In the genomic region with DNA sequence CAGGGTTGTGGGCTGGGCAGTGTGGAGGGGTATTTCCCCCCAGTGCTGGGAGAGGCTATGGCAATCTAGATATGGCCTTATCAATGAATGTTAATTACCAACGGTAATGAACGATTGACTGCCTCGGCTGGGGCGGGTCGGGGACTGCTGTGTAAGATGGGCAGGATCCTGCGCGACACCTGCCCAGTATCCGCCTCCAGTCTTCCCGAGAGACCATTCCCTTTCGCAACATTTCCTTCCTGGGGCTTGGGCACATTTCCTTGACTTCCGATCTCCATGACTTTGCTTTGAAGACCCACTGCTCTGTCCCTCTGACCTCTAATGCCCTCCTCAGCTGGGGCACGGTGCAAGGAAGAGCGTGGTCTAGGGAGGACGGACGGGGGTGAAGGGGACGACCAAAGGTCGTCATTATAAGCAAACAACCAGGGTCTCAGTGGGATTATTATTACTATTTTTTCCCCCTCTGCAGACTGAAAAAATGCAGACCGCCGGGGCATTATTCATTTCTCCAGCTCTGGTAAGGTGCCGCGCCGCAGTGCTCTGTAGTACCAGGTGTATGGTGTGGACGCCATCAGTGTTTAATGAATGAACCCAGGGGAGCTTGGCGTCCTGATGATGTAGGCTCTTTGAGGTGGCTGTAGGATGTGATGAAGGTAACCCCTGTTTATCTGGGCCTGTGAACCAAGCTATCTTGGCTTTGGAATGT, we compare ENCODE assay signal across 8 cellular contexts. TPM values are rescaled to one million over a fixed set of nuclear protein-coding genes. Genes with fewer than 3 reads are reported as not detected.
DNase-seq lines count a peak whose midpoint lies in the region; ATAC-seq and TF ChIP-seq lines count a peak whose summit lies in the region.

No MANE protein-coding gene starts in this region.

- DNase-seq in SK-N-SH (no peak), glutamatergic neuron (no peak), smooth muscle cell (lab: John Stamatoyannopoulos, UW; ENCODE audit: unreplicated experiment) (no peak), NCI-H1417 treated with DMSO at 0.1 percent for 48 hours (lab: John Stamatoyannopoulos, UW) (no peak), HCEC 1CT (no peak), RKO (ENCODE audit: low spot score) (no peak)

- H4K20me1 ChIP-seq in SK-N-SH (ENCODE audit: insufficient read depth) (no peaks in the 10 kb centered on the region), smooth muscle cell (ENCODE audit: low read depth) (no peaks in the 10 kb centered on the region)

- POLR2A ChIA-PET in SK-N-SH (lab: Yijun Ruan, JAX), result interaction anchor here (0.8 to 2.9 kb wide), 6 partner anchors 9 to 61 kb away, joined by 3 to 36 read pairs (median 6); partner anchors contain the start of genes SNF8 and UBE2Z

- H3K79me2 ChIP-seq in SK-N-SH (ENCODE audit: insufficient read depth) (peaks cover 24% of the 10 kb centered on the region), smooth muscle cell (ENCODE audit: low read depth) (peaks cover 24% of the 10 kb centered on the region)

- peaks cover 6% of the 10 kb centered on the region for H3K9me3 Mint-ChIP-seq in glutamatergic neuron (ENCODE audit: unreplicated experiment)

- peak overlapping the region; percentile 75 for H3K9ac ChIP-seq in SK-N-SH
- H3K9ac ChIP-seq in smooth muscle cell (ENCODE audit: low read depth), result peak overlapping the region; percentile 90

- peak overlapping the region; percentile 99 for H3K4me3 Mint-ChIP-seq in glutamatergic neuron (ENCODE audit: unreplicated experiment)

- H3F3A ChIP-seq in SK-N-SH (replicated peaks; ENCODE audit: insufficient read depth) (peaks cover 15% of the 10 kb centered on the region), smooth muscle cell (ENCODE audit: low read depth) (peaks cover 6% of the 10 kb centered on the region)

- H3K4me2 ChIP-seq in SK-N-SH (peak overlapping the region; percentile 88), smooth muscle cell (peak overlapping the region; percentile 97)

- H3K36me3 Mint-ChIP-seq in glutamatergic neuron (ENCODE audit: unreplicated experiment), result no peaks in the 10 kb centered on the region

- H3K27ac Mint-ChIP-seq in glutamatergic neuron (ENCODE audit: unreplicated experiment), result peak overlapping the region; percentile 79

- TF ChIP-seq EP300 in SK-N-SH (IDR thresholded peaks at IDR 0.05; ENCODE audit: borderline replicate concordance in 1 of 2, low read depth in 1 of 2, low read length in 1 of 2), result no peak

- H3K27ac ChIP-seq in SK-N-SH (ENCODE audit: low read depth in 2 of 2, low read length in 1 of 2), result peak overlapping the region; percentile 0 to 3; a peak in 2 of 4 replicates
- H3K27ac ChIP-seq in smooth muscle cell (ENCODE audit: low read depth), result peak overlapping the region; percentile 69

- H2AFZ ChIP-seq in SK-N-SH (ENCODE audit: low read depth), result peak overlapping the region; percentile 29; the same call in 1 of the 2 replicates
- H2AFZ ChIP-seq in smooth muscle cell (ENCODE audit: low read depth), result peak overlapping the region; percentile 45

- no peaks in the 10 kb centered on the region for H3K4me1 Mint-ChIP-seq in glutamatergic neuron (ENCODE audit: low read depth, unreplicated experiment)

- CTCF ChIA-PET in SK-N-SH (lab: Yijun Ruan, JAX), result interaction anchor here (1.1 to 9.0 kb wide), 10 partner anchors 9 to 222 kb away, joined by 3 to 82 read pairs (median 6); partner anchors contain the start of gene UBE2Z

- H3K4me1 ChIP-seq in SK-N-SH (ENCODE audit: control insufficient read depth in 1 of 2, insufficient read depth in 2 of 2, low read depth in 1 of 2, low read length in 1 of 2) (peaks cover 10 to 11% of the 10 kb centered on the region in 2 experiments; a peak in 3 of 4 replicates), smooth muscle cell (ENCODE audit: low read depth) (peaks cover 6% of the 10 kb centered on the region)

- WGBS in SK-N-SH (ENCODE audit: low lambda C conversion rate), result 4% methylated on average over 24 of the region's 24 CpGs
- 2% methylated on average over 24 of the region's 24 CpGs for WGBS in smooth muscle cell (ENCODE audit: low lambda C conversion rate)

- H3K27me3 Mint-ChIP-seq in glutamatergic neuron (ENCODE audit: unreplicated experiment), result peaks cover 6% of the 10 kb centered on the region

- H3K27me3 ChIP-seq in SK-N-SH (ENCODE audit: insufficient read depth), result no peaks in the 10 kb centered on the region
- H3K27me3 ChIP-seq in smooth muscle cell (ENCODE audit: low read depth), result no peaks in the 10 kb centered on the region

- H3K4me3 ChIP-seq in SK-N-SH (ENCODE audit: low read depth in 2 of 2, low read length in 1 of 2) (peak overlapping the region; percentile 54 to 77), WI38 (ENCODE audit: low read depth, low read length) (peak overlapping the region; percentile 97), smooth muscle cell (peak overlapping the region; percentile 71)

- TF ChIP-seq RAD21 in SK-N-SH (IDR thresholded peaks at IDR 0.05; ENCODE audit: low read length), result no peak

- TF ChIP-seq CTCF in SK-N-SH (IDR thresholded peaks at IDR 0.05) (no peak), WI38 (IDR thresholded peaks at IDR 0.05; ENCODE audit: low read depth, low read length) (no peak), glutamatergic neuron (IDR thresholded peaks at IDR 0.05; ENCODE audit: partially characterized antibody, unreplicated experiment) (no peak), smooth muscle cell (IDR thresholded peaks at IDR 0.05; ENCODE audit: borderline replicate concordance, insufficient read depth, poor library complexity, severe bottlenecking) (no peak)

- H3K36me3 ChIP-seq in SK-N-SH (replicated peaks in 1 of 2; ENCODE audit: control insufficient read depth in 1 of 2, insufficient read depth in 2 of 2, low read length in 1 of 2) (peaks cover 22 to 24% of the 10 kb centered on the region in 2 experiments), smooth muscle cell (ENCODE audit: low read depth) (no peaks in the 10 kb centered on the region)

- no peak for ATAC-seq in SK-N-SH treated with all-trans-retinoic acid at 6 μM for 48 hours

- H3K9me3 ChIP-seq in SK-N-SH (no peaks in the 10 kb centered on the region), smooth muscle cell (replicated peaks; ENCODE audit: low read depth) (no peaks in the 10 kb centered on the region)

- H3K9me2 ChIP-seq in SK-N-SH, result no peaks in the 10 kb centered on the region

TF ChIP-seq in SK-N-SH, 30 proteins besides CTCF, POLR2A, EP300 and RAD21:
- TF ChIP-seq USF1 (IDR thresholded peaks at IDR 0.05; ENCODE audit: borderline replicate concordance, low read depth), result no peak
- no peak for TF ChIP-seq RXRA (IDR thresholded peaks at IDR 0.05; ENCODE audit: borderline replicate concordance, low read depth)
- no peak for TF ChIP-seq FOXJ3 (CRISPR knock-in tag; IDR thresholded peaks at IDR 0.05)
- TF ChIP-seq POLR2AphosphoS5 (IDR thresholded peaks at IDR 0.05; ENCODE audit: low read depth, low read length), result no peak
- no peak for TF ChIP-seq TEAD4 (IDR thresholded peaks at IDR 0.05; ENCODE audit: borderline replicate concordance, insufficient read depth)
- no peak for TF ChIP-seq GATA2 (CRISPR knock-in tag; IDR thresholded peaks at IDR 0.05)

TF ChIP-seq in SK-N-SH treated with all-trans-retinoic acid at 6 μM for 48 hours, 23 proteins besides CTCF, POLR2A, EP300 and RAD21:
- no peak for TF ChIP-seq ISL1 (CRISPR knock-in tag; IDR thresholded peaks at IDR 0.05)
- TF ChIP-seq, protein P1, sequence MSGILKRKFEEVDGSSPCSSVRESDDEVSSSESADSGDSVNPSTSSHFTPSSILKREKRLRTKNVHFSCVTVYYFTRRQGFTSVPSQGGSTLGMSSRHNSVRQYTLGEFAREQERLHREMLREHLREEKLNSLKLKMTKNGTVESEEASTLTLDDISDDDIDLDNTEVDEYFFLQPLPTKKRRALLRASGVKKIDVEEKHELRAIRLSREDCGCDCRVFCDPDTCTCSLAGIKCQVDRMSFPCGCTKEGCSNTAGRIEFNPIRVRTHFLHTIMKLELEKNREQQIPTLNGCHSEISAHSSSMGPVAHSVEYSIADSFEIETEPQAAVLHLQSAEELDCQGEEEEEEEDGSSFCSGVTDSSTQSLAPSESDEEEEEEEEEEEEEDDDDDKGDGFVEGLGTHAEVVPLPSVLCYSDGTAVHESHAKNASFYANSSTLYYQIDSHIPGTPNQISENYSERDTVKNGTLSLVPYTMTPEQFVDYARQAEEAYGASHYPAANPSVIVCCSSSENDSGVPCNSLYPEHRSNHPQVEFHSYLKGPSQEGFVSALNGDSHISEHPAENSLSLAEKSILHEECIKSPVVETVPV (CRISPR knock-in tag; IDR thresholded peaks at IDR 0.05), result no peak

RNA-seq across cellular contexts. Expression of gene ATP5MC1, which starts 0.5 kb away (rescaled TPM):
- 382 and 684 TPM in 2 replicates for polyA plus RNA-seq in SK-N-SH (2012; rRNA removed)
- polyA plus RNA-seq in SK-N-SH (2012; cell fraction: cytosol; rRNA removed), result 339 and 530 TPM in 2 replicates
- polyA plus RNA-seq in SK-N-SH (2012; cell fraction: nucleus; rRNA removed), result 163 and 201 TPM in 2 replicates
- 61.0 TPM for total RNA-seq in glutamatergic neuron (ENCODE audit: unreplicated experiment)
- 119 and 131 TPM in 2 replicates for total RNA-seq in smooth muscle cell
- polyA plus RNA-seq in smooth muscle cell, result 229 and 232 TPM in 2 replicates

RNA-seq across cellular contexts. Expression of gene UBE2Z, which starts 15.1 kb away (rescaled TPM):
- polyA plus RNA-seq in SK-N-SH (2012; rRNA removed) (168 and 207 TPM in 2 replicates), smooth muscle cell (73.2 and 74.3 TPM in 2 replicates)
- 158 and 160 TPM in 2 replicates for polyA plus RNA-seq in SK-N-SH (2012; cell fraction: cytosol; rRNA removed)
- polyA plus RNA-seq in SK-N-SH (2012; cell fraction: nucleus; rRNA removed), result 163 and 238 TPM in 2 replicates
- total RNA-seq in glutamatergic neuron (ENCODE audit: unreplicated experiment) (76.5 TPM), smooth muscle cell (67.5 and 82.5 TPM in 2 replicates)

RNA-seq across cellular contexts. Expression of gene SNF8, which starts 51.5 kb away (rescaled TPM):
- polyA plus RNA-seq in SK-N-SH (2012; rRNA removed), result 329 and 358 TPM in 2 replicates
- polyA plus RNA-seq in SK-N-SH (2012; cell fraction: cytosol; rRNA removed), result 283 and 343 TPM in 2 replicates
- polyA plus RNA-seq in SK-N-SH (2012; cell fraction: nucleus; rRNA removed), result 185 and 191 TPM in 2 replicates
- 143 TPM for total RNA-seq in glutamatergic neuron (ENCODE audit: unreplicated experiment)
- total RNA-seq in smooth muscle cell, result 69.0 and 69.6 TPM in 2 replicates
- polyA plus RNA-seq in smooth muscle cell, result 260 and 263 TPM in 2 replicates
